25 cellular contexts compared by ENCODE assay signal in the genomic region with DNA sequence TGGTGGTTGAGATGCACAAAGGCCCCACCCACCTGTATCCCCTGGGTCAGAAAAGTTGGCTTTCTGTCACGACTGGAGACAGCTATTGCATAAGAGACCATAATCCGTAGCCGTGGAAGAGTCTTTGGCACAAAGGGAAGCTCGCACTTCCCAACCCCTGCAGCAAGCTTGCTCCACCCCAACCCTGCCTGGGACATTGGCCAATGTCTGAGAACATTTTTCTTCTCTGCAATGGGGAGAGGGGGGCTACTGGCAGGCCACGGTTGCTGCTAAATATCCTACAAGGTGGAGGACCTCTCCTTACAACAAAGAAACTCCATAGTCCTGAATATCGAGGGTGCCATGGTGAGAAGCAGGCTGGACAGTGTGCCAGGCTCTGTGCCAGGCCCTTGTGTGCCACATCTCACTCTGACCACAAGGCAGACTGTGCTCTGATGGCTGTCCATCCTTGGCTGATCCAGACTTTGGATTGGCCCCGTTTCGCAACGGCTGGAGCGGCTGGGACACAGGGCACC.
DNase-seq lines count a peak whose midpoint lies in the region; ATAC-seq, FAIRE-seq and TF ChIP-seq lines count a peak whose summit lies in the region.
"Had no signal": no experiment of that assay in that cellular context is flagged by ENCODE, and none has a peak within 500 bp of the region (broad histone marks: within the 10 kb centered on the region; RNA-seq: fewer than 3 reads in every experiment).

No MANE protein-coding gene starts in this region.

- no peak overlapping the region for H2BK120ac ChIP-seq in neuronal stem cell (ENCODE audit: low read depth, low read length)

- no peak for TF ChIP-seq POLR2A in spleen (IDR thresholded peaks at IDR 0.05)

- peak overlapping the region; percentile 89 for H4K91ac ChIP-seq in neuronal stem cell (ENCODE audit: low read depth, low read length, poor library complexity)

- H4K20me1 ChIP-seq in astrocyte (ENCODE audit: insufficient read depth, low read length) = peaks cover 61% of the 10 kb centered on the region

- peaks cover 22% of the 10 kb centered on the region for H3K79me2 ChIP-seq in astrocyte (ENCODE audit: insufficient read depth, low read length)

- TF ChIP-seq CTCF in astrocyte (IDR thresholded peaks at IDR 0.05; ENCODE audit: insufficient read depth, low read depth, low read length) = no peak
- no peak for TF ChIP-seq CTCF in lower lobe of right lung (IDR thresholded peaks at IDR 0.05)
- TF ChIP-seq CTCF in spleen (IDR thresholded peaks at IDR 0.05 in 8 of 11, conservative IDR thresholded peaks at IDR 0.05 in 3 of 11) = no peak

- H3K4me3 ChIP-seq in astrocyte (ENCODE audit: insufficient read depth, low read depth, low read length) = no peak overlapping the region
- no peak overlapping the region for H3K4me3 ChIP-seq in neuronal stem cell (ENCODE audit: low read length in 2 of 2)
- no peak overlapping the region for H3K4me3 ChIP-seq in lower lobe of right lung
- H3K4me3 ChIP-seq in spleen = no peak overlapping the region
- H3K4me3 ChIP-seq: upper lobe of right lung had no signal

- no peak overlapping the region for H3K27ac ChIP-seq in astrocyte (ENCODE audit: low read depth, low read length)
- no peak overlapping the region for H3K27ac ChIP-seq in neuronal stem cell (replicated peaks; ENCODE audit: low read length)
- H3K27ac ChIP-seq in lower lobe of right lung = no peak overlapping the region
- no peak overlapping the region for H3K27ac ChIP-seq in spleen
- H3K27ac ChIP-seq: brain microvascular endothelial cell, upper lobe of right lung had no signal

- no peaks in the 10 kb centered on the region for H3K79me1 ChIP-seq in neuronal stem cell (ENCODE audit: low read depth, low read length)

- intact Hi-C loops in head of caudate nucleus (cut with DNase I) (no loop called here), lower lobe of right lung (cut with DNase I) (no loop called here), spleen (cut with DNase I; ENCODE audit: low total_unique reads) (no loop called here)

- H3K4me2 ChIP-seq in astrocyte (ENCODE audit: low read length) (no peak overlapping the region), neuronal stem cell (ENCODE audit: insufficient read depth, low read length, poor library complexity, severe bottlenecking) (no peak overlapping the region)

- no peak for FAIRE-seq in astrocyte (lab: Jason Lieb, UNC)
- FAIRE-seq: A204.1, G401.6, TTC549 had no signal

- peaks cover 9% of the 10 kb centered on the region for H3K9me3 Mint-ChIP-seq in astrocyte (ENCODE audit: unreplicated experiment)
- H3K9me3 Mint-ChIP-seq: activated naive CD4-positive, alpha-beta T cell treated with anti-CD3 and anti-CD28 coated beads, Interleukin-2, amount 50 U/mL, for 72 hours; natural killer cell treated with Interleukin-12 subunit alpha and Interleukin-12 subunit beta and Interleukin-15 and Interleukin-18, amount 100 ng/mL, for 72 hours had no signal

- peak overlapping the region; percentile 44 for H4K8ac ChIP-seq in neuronal stem cell (ENCODE audit: low read depth, low read length)

- H3K18ac ChIP-seq in neuronal stem cell (ENCODE audit: low read length) = peak overlapping the region; percentile 49

- H3K36me3 ChIP-seq in astrocyte (ENCODE audit: insufficient read depth, low read length) (no peaks in the 10 kb centered on the region), neuronal stem cell (replicated peaks in 1 of 2; ENCODE audit: control insufficient read depth in 2 of 2, insufficient read depth in 2 of 2, low read length in 2 of 2) (no peaks in the 10 kb centered on the region), lower lobe of right lung (no peaks in the 10 kb centered on the region), spleen (no peaks in the 10 kb centered on the region)
- H3K36me3 ChIP-seq: brain microvascular endothelial cell, upper lobe of right lung had no signal

- H3K4ac ChIP-seq in neuronal stem cell (ENCODE audit: low read length) = no peak overlapping the region

- H2BK15ac ChIP-seq in neuronal stem cell (ENCODE audit: low read length) = no peak overlapping the region

- no peak overlapping the region for H2BK5ac ChIP-seq in neuronal stem cell (ENCODE audit: low read length)

- peaks cover 5% of the 10 kb centered on the region for H3K4me1 Mint-ChIP-seq in astrocyte (ENCODE audit: low read depth, unreplicated experiment)
- H3K4me1 Mint-ChIP-seq: activated CD4-positive, alpha-beta T cell treated with anti-CD3 and anti-CD28 coated beads for 36 hours; CD14-positive monocyte had no signal

- H3K4me3 Mint-ChIP-seq in astrocyte (ENCODE audit: unreplicated experiment) = no peak overlapping the region
- H3K4me3 Mint-ChIP-seq: activated CD4-positive, alpha-beta T cell treated with anti-CD3 and anti-CD28 coated beads for 36 hours; CD14-positive monocyte; natural killer cell treated with Interleukin-12 subunit alpha and Interleukin-12 subunit beta and Interleukin-15 and Interleukin-18, amount 100 ng/mL, for 72 hours had no signal

- H3K23ac ChIP-seq in neuronal stem cell (ENCODE audit: low read depth, low read length, poor library complexity) = no peak overlapping the region

- H3K4me1 ChIP-seq in astrocyte (ENCODE audit: insufficient read depth, low read length) (peaks cover 1% of the 10 kb centered on the region), neuronal stem cell (ENCODE audit: control insufficient read depth in 2 of 2, insufficient read depth in 1 of 2, low read depth in 1 of 2, low read length in 2 of 2) (peaks cover 0 to 14% of the 10 kb centered on the region in 2 donors), lower lobe of right lung (no peaks in the 10 kb centered on the region), spleen (no peaks in the 10 kb centered on the region)
- H3K4me1 ChIP-seq: upper lobe of right lung had no signal

- DNase-seq in AG08395 (ENCODE audit: low spot score) (peak; percentile 25), astrocyte (ENCODE audit: low read depth) (peak; percentile 10), head of caudate nucleus (peak in 37 of 42 donors; percentile 15 to 78 (median 45)), neuronal stem cell (ENCODE audit: low spot score) (no peak), lower lobe of right lung (no peak), spleen (no peak), SHP77 treated with DMSO at 0.1 percent for 48 hours (lab: John Stamatoyannopoulos, UW) (no peak), 8988T (no peak)
- DNase-seq: activated CD4-positive, alpha-beta T cell treated with anti-CD3 and anti-CD28 coated beads for 36 hours; activated T-cell treated with anti-CD3 and anti-CD28 coated beads, Interleukin-2, amount 50 U/mL, for 48 hours; brain microvascular endothelial cell; cortex of kidney; DMS 273 treated with DMSO at 0.1 percent for 48 hours; islet precursor cell; KG1; NCI-H1694; stimulated activated CD4-positive, alpha-beta T cell treated with anti-CD3 and anti-CD28 coated beads, Interleukin-2, amount 100 ng/mL, for 24 hours; stimulated activated naive CD4-positive, alpha-beta T cell treated with Interleukin-2 at 50 U/mL for 16 hours; upper lobe of right lung had no signal

- peaks cover 15% of the 10 kb centered on the region for H3K36me3 Mint-ChIP-seq in astrocyte (ENCODE audit: low read depth, unreplicated experiment)
- H3K36me3 Mint-ChIP-seq: activated naive CD4-positive, alpha-beta T cell treated with anti-CD3 and anti-CD28 coated beads, Interleukin-2, amount 50 U/mL, for 72 hours; CD14-positive monocyte; natural killer cell treated with Interleukin-12 subunit alpha and Interleukin-12 subunit beta and Interleukin-15 and Interleukin-18, amount 100 ng/mL, for 72 hours had no signal

- WGBS in neuronal stem cell (ENCODE audit: extremely low coverage in 2 of 2, insufficient read length in 2 of 2, insufficient replicate concordance in 1 of 2), 2 donors = no CpG with 5 or more reads among the region's 10 CpGs
- 51 to 77% (median 74%) methylated on average over 6 to 10 of the region's 10 CpGs for WGBS in spleen, 5 donors

- H3K14ac ChIP-seq in neuronal stem cell (ENCODE audit: low read length) = peak overlapping the region; percentile 73

- H3K27me3 ChIP-seq in astrocyte (ENCODE audit: insufficient read depth, low read length) (no peaks in the 10 kb centered on the region), neuronal stem cell (ENCODE audit: control insufficient read depth in 3 of 3, insufficient read depth in 3 of 3, low read depth in 1 of 3, low read length in 3 of 3) (no peaks in the 10 kb centered on the region), lower lobe of right lung (ENCODE audit: low read depth) (peaks cover 9% of the 10 kb centered on the region), spleen (replicated peaks in 1 of 7) (peaks cover 0 to 48% (median 0%) of the 10 kb centered on the region in 7 donors)
- H3K27me3 ChIP-seq: brain microvascular endothelial cell, upper lobe of right lung had no signal

- H2BK12ac ChIP-seq in neuronal stem cell (ENCODE audit: low read length) = no peak overlapping the region

- no peak overlapping the region for H3K27ac Mint-ChIP-seq in astrocyte (ENCODE audit: unreplicated experiment)
- H3K27ac Mint-ChIP-seq: activated CD4-positive, alpha-beta T cell treated with anti-CD3 and anti-CD28 coated beads for 36 hours; activated naive CD4-positive, alpha-beta T cell treated with anti-CD3 and anti-CD28 coated beads, Interleukin-2, amount 50 U/mL, for 72 hours; CD14-positive monocyte; natural killer cell treated with Interleukin-12 subunit alpha and Interleukin-12 subunit beta and Interleukin-15 and Interleukin-18, amount 100 ng/mL, for 72 hours had no signal

- no peaks in the 10 kb centered on the region for H3K9me3 ChIP-seq in astrocyte (ENCODE audit: insufficient read depth, low read depth, low read length)
- H3K9me3 ChIP-seq in neuronal stem cell (replicated peaks in 1 of 2; ENCODE audit: control insufficient read depth in 2 of 2, insufficient read depth in 1 of 2, low read depth in 1 of 2, low read length in 2 of 2) = no peaks in the 10 kb centered on the region
- no peaks in the 10 kb centered on the region for H3K9me3 ChIP-seq in lower lobe of right lung
- peaks cover 0 to 13% (median 0%) of the 10 kb centered on the region in 8 donors for H3K9me3 ChIP-seq in spleen
- H3K9me3 ChIP-seq: upper lobe of right lung had no signal

- no peak overlapping the region for H2AK5ac ChIP-seq in neuronal stem cell (ENCODE audit: low read depth, low read length)

- no peak for ATAC-seq in lower lobe of right lung
- ATAC-seq: activated CD4-positive, alpha-beta T cell treated with anti-CD3 and anti-CD28 coated beads for 36 hours; activated naive CD4-positive, alpha-beta T cell treated with anti-CD3 and anti-CD28 coated beads, Interleukin-2, amount 50 U/mL, for 72 hours; natural killer cell treated with Interleukin-12 subunit alpha and Interleukin-12 subunit beta and Interleukin-15 and Interleukin-18, amount 100 ng/mL, for 72 hours; upper lobe of right lung had no signal

- H2AFZ ChIP-seq in astrocyte (ENCODE audit: low read depth, low read length) (no peak overlapping the region), neuronal stem cell (ENCODE audit: low read length) (no peak overlapping the region)

- H3K9ac ChIP-seq in astrocyte (ENCODE audit: low read length) (no peak overlapping the region), neuronal stem cell (ENCODE audit: low read depth, low read length, poor library complexity) (peak overlapping the region; percentile 50)

- peaks cover 8% of the 10 kb centered on the region for H3K27me3 Mint-ChIP-seq in astrocyte (ENCODE audit: low read depth, unreplicated experiment)

Comparison
In these comparisons a context has a peak if more than half of its experiments do, and no peak if none do; other contexts are left out.
1. DNase-seq: peak in AG08395 (single experiment), astrocyte (single experiment) and head of caudate nucleus (37 of 42); none in neuronal stem cell (single experiment), lower lobe of right lung (single experiment), spleen (single experiment), SHP77 treated with DMSO at 0.1 percent for 48 hours (single experiment) and 8988T (single experiment).